Comparison of ENCODE assay signal across 1 cellular context in the genomic region with DNA sequence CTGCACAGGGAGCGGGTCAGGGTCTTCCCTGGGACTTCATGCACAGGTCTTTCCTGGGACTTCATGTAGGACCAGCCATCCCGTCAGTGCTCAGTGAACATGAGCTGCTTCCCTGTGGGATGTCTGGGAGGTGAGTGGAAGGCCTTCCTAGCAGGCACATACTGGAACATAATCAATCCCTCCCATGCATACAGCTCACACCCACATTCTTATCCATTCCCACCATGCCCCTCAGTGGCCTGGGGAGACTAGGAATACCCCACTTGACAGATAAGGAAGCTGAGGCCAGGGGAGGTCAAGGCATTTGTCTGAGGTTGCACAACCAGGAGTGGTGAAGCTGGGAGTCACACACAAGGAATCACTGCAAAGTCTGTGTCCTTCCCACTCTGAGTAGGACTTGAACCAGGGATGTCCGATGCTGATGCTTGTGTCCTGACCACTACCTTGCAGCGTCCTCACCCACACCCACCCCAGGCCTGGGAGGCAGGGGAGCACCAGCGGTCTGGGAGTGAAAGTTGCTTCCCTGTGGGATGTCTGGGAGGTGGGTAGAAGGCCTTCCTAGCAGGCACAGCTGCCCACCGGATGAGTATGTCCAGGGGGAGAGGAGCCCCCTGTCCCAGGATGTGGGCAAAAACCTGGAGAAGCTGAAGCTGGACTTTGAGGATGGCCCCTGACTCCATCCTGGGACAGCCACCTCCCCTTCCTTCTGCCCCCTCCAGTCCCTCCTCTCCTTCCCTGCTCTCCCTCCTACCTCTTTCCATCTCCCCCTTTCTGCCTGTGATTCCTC.
TF ChIP-seq lines count a peak whose summit lies in the region.

No MANE protein-coding gene starts in this region.

TF ChIP-seq in GM12878, 131 proteins besides CTCF, POLR2A, EP300 and RAD21:
- TF ChIP-seq WRNIP1 (IDR thresholded peaks at IDR 0.05; ENCODE audit: borderline replicate concordance, low read depth, low read length): peak; percentile 88; the same call in 1 of the 2 replicates
- TF ChIP-seq RELB (IDR thresholded peaks at IDR 0.05; ENCODE audit: low read depth): 0 out of 2 replicates have a peak, but pooled peaks have one; percentile 10
- 0 out of 2 replicates have a peak, but pooled peaks have one; percentile 14 for TF ChIP-seq ZNF687 (IDR thresholded peaks at IDR 0.05)
- TF ChIP-seq NR2F1 (conservative IDR thresholded peaks at IDR 0.05): peak; percentile 25; the same call in 1 of the 2 replicates
- peak; percentile 57; the same call in 1 of the 2 replicates for TF ChIP-seq IKZF1 (conservative IDR thresholded peaks at IDR 0.05)
- TF ChIP-seq ASH2L (IDR thresholded peaks at IDR 0.05; ENCODE audit: borderline replicate concordance, low read depth): no peak
- TF ChIP-seq IKZF2 (IDR thresholded peaks at IDR 0.05): peak in 1 of 2 experiments; percentile 20; a peak in 1 of 4 replicates
- TF ChIP-seq PAX8 (IDR thresholded peaks at IDR 0.05): no peak
- TF ChIP-seq IRF5 (IDR thresholded peaks at IDR 0.05; ENCODE audit: borderline replicate concordance): no peak
